ENCODE assay signal across 21 cellular contexts in genomic region chr6:72646604-72647485, GRCh38. TPM values are rescaled to one million over a fixed set of nuclear protein-coding genes. Genes with fewer than 3 reads are reported as not detected.
"Had no signal": no experiment of that assay in that cellular context is flagged by ENCODE, and none has a peak within 500 bp of the region (broad histone marks: within the 10 kb centered on the region; RNA-seq: fewer than 3 reads in every experiment).

No MANE protein-coding gene starts in this region.

- H3K4me3 ChIP-seq: body of pancreas, heart left ventricle, left ventricle myocardium inferior, right atrium auricular region, transverse colon had no signal

- H3K4me3 Mint-ChIP-seq: activated CD8-positive, alpha-beta T cell treated with anti-CD3 and anti-CD28 coated beads, Interleukin-2, amount 10 ng/mL, durations not matched to agents 7 days and 5 days; activated naive CD4-positive, alpha-beta T cell treated with anti-CD3 and anti-CD28 coated beads, Interleukin-2, amount 10 ng/mL, durations not matched to agents 7 days and 5 days; endodermal cell; natural killer cell treated with Interleukin-12 subunit alpha and Interleukin-12 subunit beta and Interleukin-15 and Interleukin-18, amount 100 ng/mL, for 72 hours; T-cell had no signal

- H3K4me1 ChIP-seq: body of pancreas, heart left ventricle, left ventricle myocardium inferior, right atrium auricular region, transverse colon had no signal

- H3K36me3 ChIP-seq: heart left ventricle, left ventricle myocardium inferior, right atrium auricular region, transverse colon, WERI-Rb-1 had no signal

- H3K9me3 Mint-ChIP-seq: activated naive CD4-positive, alpha-beta T cell treated with anti-CD3 and anti-CD28 coated beads, Interleukin-2, amount 10 ng/mL, durations not matched to agents 7 days and 5 days; endodermal cell; natural killer cell treated with Interleukin-12 subunit alpha and Interleukin-12 subunit beta and Interleukin-15 and Interleukin-18, amount 100 ng/mL, for 72 hours; T-cell had no signal

- H3K36me3 Mint-ChIP-seq: activated naive CD4-positive, alpha-beta T cell treated with anti-CD3 and anti-CD28 coated beads, Interleukin-2, amount 10 ng/mL, durations not matched to agents 7 days and 5 days; natural killer cell treated with Interleukin-12 subunit alpha and Interleukin-12 subunit beta and Interleukin-15 and Interleukin-18, amount 100 ng/mL, for 72 hours had no signal

- H3K27me3 ChIP-seq: body of pancreas, heart left ventricle, right atrium auricular region, transverse colon had no signal

- H3K27ac Mint-ChIP-seq: activated CD8-positive, alpha-beta T cell treated with anti-CD3 and anti-CD28 coated beads, Interleukin-2, amount 10 ng/mL, durations not matched to agents 7 days and 5 days; activated naive CD4-positive, alpha-beta T cell treated with anti-CD3 and anti-CD28 coated beads, Interleukin-2, amount 10 ng/mL, durations not matched to agents 7 days and 5 days; endodermal cell; natural killer cell treated with Interleukin-12 subunit alpha and Interleukin-12 subunit beta and Interleukin-15 and Interleukin-18, amount 100 ng/mL, for 72 hours; T-cell had no signal

- H3K27me3 Mint-ChIP-seq: activated naive CD4-positive, alpha-beta T cell treated with anti-CD3 and anti-CD28 coated beads, Interleukin-2, amount 10 ng/mL, durations not matched to agents 7 days and 5 days; T-cell had no signal

- H3K27ac ChIP-seq: body of pancreas, heart left ventricle, left ventricle myocardium inferior, right atrium auricular region, transverse colon, WERI-Rb-1 had no signal

- H3K9me3 ChIP-seq: body of pancreas, heart left ventricle, left ventricle myocardium inferior, right atrium auricular region, transverse colon had no signal

- DNase-seq: activated CD4-positive, alpha-beta T cell treated with anti-CD3 and anti-CD28 coated beads for 4 hours; activated CD8-positive, alpha-beta memory T cell treated with anti-CD3 and anti-CD28 coated beads, Interleukin-2, amount 50 U/mL, for 48 hours; activated CD8-positive, alpha-beta T cell treated with anti-CD3 and anti-CD28 coated beads, Interleukin-2, amount 10 ng/mL, durations not matched to agents 7 days and 5 days; activated naive CD4-positive, alpha-beta T cell treated with anti-CD3 and anti-CD28 coated beads, Interleukin-2, amount 10 ng/mL, durations not matched to agents 7 days and 5 days; amniotic stem cell; body of pancreas; dermis blood vessel endothelial cell; endodermal cell; heart left ventricle; left ventricle myocardium inferior; mesenchymal stem cell; nucleus accumbens; small intestine; substantia nigra; T-cell; T1000; transverse colon; WERI-Rb-1 had no signal

- ATAC-seq: activated CD8-positive, alpha-beta T cell treated with anti-CD3 and anti-CD28 coated beads, Interleukin-2, amount 10 ng/mL, durations not matched to agents 7 days and 5 days; body of pancreas; esophagus mucosa; heart left ventricle; natural killer cell treated with Interleukin-12 subunit alpha and Interleukin-12 subunit beta and Interleukin-15 and Interleukin-18, amount 100 ng/mL, for 72 hours; T-cell had no signal

RNA-seq across cellular contexts. Expression of gene KCNQ5, which starts 25.0 kb away (rescaled TPM):
- total RNA-seq: dermis blood vessel endothelial cell had no signal
